Comparison of ENCODE assay signal across 1 cellular context in the genomic region with DNA sequence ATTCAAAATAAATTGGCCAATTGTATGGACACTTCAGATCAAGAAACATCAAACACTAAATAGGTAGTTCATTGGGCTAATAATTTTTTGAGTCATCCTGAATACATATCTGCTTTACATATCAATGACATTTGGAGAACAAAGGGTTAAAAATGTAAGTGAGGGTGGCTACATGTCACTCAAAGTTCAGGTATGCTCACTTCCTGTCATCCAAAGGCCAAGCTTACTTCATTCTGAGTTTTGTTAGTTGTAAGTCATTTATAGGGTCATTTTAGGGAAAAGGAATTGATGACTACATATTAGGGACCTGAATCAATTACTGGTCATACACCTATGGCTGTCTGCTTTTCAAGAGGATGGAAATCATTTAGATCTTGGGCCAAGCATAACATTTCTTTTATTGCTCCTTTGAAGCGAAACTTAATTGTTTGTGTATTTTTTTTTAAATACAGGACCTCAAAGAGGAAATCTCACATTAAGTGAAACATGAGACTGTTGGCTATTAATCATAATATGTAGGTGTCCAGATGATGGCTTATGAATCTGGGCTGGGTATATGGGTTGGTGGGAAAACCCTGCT.
TF ChIP-seq lines count a peak whose summit lies in the region.

No MANE protein-coding gene starts in this region.

TF ChIP-seq in HCT116, 20 proteins besides CTCF, POLR2A, EP300 and RAD21 (continued from another document):
- TF ChIP-seq, protein P1, sequence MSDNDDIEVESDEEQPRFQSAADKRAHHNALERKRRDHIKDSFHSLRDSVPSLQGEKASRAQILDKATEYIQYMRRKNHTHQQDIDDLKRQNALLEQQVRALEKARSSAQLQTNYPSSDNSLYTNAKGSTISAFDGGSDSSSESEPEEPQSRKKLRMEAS (IDR thresholded peaks at IDR 0.05), result no peak
- no peak for TF ChIP-seq ELF1 (IDR thresholded peaks at IDR 0.05; ENCODE audit: borderline replicate concordance, low read depth)
- no peak for TF ChIP-seq ZFX (IDR thresholded peaks at IDR 0.05)
- TF ChIP-seq JUND (IDR thresholded peaks at IDR 0.05), result no peak
- no peak for TF ChIP-seq YY1 (IDR thresholded peaks at IDR 0.05; ENCODE audit: extremely low read depth, insufficient replicate concordance, low read depth, low read length)
- no peak for TF ChIP-seq CEBPB (IDR thresholded peaks at IDR 0.05; ENCODE audit: low read depth)
- TF ChIP-seq POLR2AphosphoS5 (IDR thresholded peaks at IDR 0.05; ENCODE audit: low read depth, low read length), result no peak
- no peak for TF ChIP-seq SIN3A (IDR thresholded peaks at IDR 0.05; ENCODE audit: low read depth)
- TF ChIP-seq SRF (IDR thresholded peaks at IDR 0.05; ENCODE audit: low read depth), result no peak
- TF ChIP-seq FOSL1 (IDR thresholded peaks at IDR 0.05; ENCODE audit: low read depth), result no peak
